ENCODE assay signal across 37 cellular contexts in genomic region chr2:126849054-126849453, GRCh38. TPM values are rescaled to one million over a fixed set of nuclear protein-coding genes. Genes with fewer than 3 reads are reported as not detected.
"Had no signal": no experiment of that assay in that cellular context is flagged by ENCODE, and none has a peak within 500 bp of the region (broad histone marks: within the 10 kb centered on the region; RNA-seq: fewer than 3 reads in every experiment).

No MANE protein-coding gene starts in this region.

- DNase-seq: activated B cell treated with CpG ODN at 0.5 μM for 24 hours; activated CD4-positive, alpha-beta memory T cell treated with anti-CD3 and anti-CD28 coated beads for 36 hours; activated CD4-positive, alpha-beta T cell treated with anti-CD3 and anti-CD28 coated beads for 4 hours; activated CD4-positive, alpha-beta T cell treated with anti-CD3 and anti-CD28 coated beads, Interleukin-2, amount 50 U/mL, for 1 hour; activated CD4-positive, alpha-beta T cell treated with anti-CD3 and anti-CD28 coated beads, Interleukin-2, amount 50 U/mL, for 4 hours; activated CD4-positive, CD25-positive, alpha-beta regulatory T cell treated with anti-CD3 and anti-CD28 coated beads, Interleukin-2, amount 50 U/mL, for 72 hours; activated CD8-positive, alpha-beta memory T cell treated with anti-CD3 and anti-CD28 coated beads, Interleukin-2, amount 50 U/mL, for 4 hours; activated CD8-positive, alpha-beta T cell treated with anti-CD3 and anti-CD28 coated beads for 36 hours; activated effector memory CD4-positive, alpha-beta T cell treated with anti-CD3 and anti-CD28 coated beads, Interleukin-2, amount 50 U/mL, for 16 hours; activated gamma-delta T cell treated with Interleukin-2 at 50 U/mL for 16 hours; activated naive CD4-positive, alpha-beta T cell; activated naive CD4-positive, alpha-beta T cell treated with anti-CD3 and anti-CD28 coated beads for 36 hours; activated naive CD4-positive, alpha-beta T cell treated with anti-CD3 and anti-CD28 coated beads, Interleukin-2, amount 50 U/mL, for 16 hours; activated naive CD8-positive, alpha-beta T cell treated with anti-CD3 and anti-CD28 coated beads for 36 hours; activated T-cell treated with anti-CD3 and anti-CD28 coated beads for 4 hours; activated T-cell treated with anti-CD3 and anti-CD28 coated beads, Interleukin-2, amount 50 U/mL, for 1 hour; activated T-cell treated with anti-CD3 and anti-CD28 coated beads, Interleukin-2, amount 50 U/mL, for 4 hours; activated T-cell treated with anti-CD3 and anti-CD28 coated beads, Interleukin-2, amount 50 U/mL, for 72 hours; amniotic stem cell; anterior cingulate cortex; brain microvascular endothelial cell; central memory CD4-positive, alpha-beta T cell; T-helper 1 cell; T-helper 2 cell; T-helper 9 cell had no signal

- H3K36me3 ChIP-seq: adrenal gland, ascending aorta, brain microvascular endothelial cell, breast epithelium had no signal

- H3K27me3 ChIP-seq: adrenal gland, ascending aorta, brain microvascular endothelial cell, breast epithelium had no signal

- ATAC-seq: activated CD8-positive, alpha-beta T cell treated with anti-CD3 and anti-CD28 coated beads for 36 hours; activated naive CD4-positive, alpha-beta T cell treated with anti-CD3 and anti-CD28 coated beads, Interleukin-2, amount 50 U/mL, for 72 hours; activated T-cell treated with anti-CD3 and anti-CD28 coated beads, Interleukin-2, amount 50 U/mL, for 4 hours; activated T-cell treated with anti-CD3 and anti-CD28 coated beads, Interleukin-2, amount 50 U/mL, for 72 hours; activated T-helper 17 cell treated with anti-CD3 and anti-CD28 coated beads, Interleukin-2, amount 50 U/mL, for 72 hours had no signal

- FAIRE-seq: TTC549 had no signal

- H3K9me3 ChIP-seq: adrenal gland, breast epithelium had no signal

- H3K4me3 ChIP-seq: adrenal gland, ascending aorta, breast epithelium had no signal

- H3K27ac ChIP-seq: adrenal gland, ascending aorta, brain microvascular endothelial cell, breast epithelium, VCaP had no signal

- H3K4me1 ChIP-seq: adrenal gland, ascending aorta, breast epithelium had no signal

RNA-seq across cellular contexts. Expression of gene TEX51, which starts 49.6 kb away (rescaled TPM):
- total RNA-seq: activated B cell treated with CpG ODN at 0.5 μM for 24 hours; activated CD4-positive, alpha-beta memory T cell treated with anti-CD3 and anti-CD28 coated beads for 36 hours; activated CD4-positive, alpha-beta T cell treated with anti-CD3 and anti-CD28 coated beads, Interleukin-2, amount 10 ng/mL, durations not matched to agents 24 days and 14 days; activated CD8-positive, alpha-beta memory T cell treated with anti-CD3 and anti-CD28 coated beads for 36 hours; activated CD8-positive, alpha-beta T cell treated with anti-CD3 and anti-CD28 coated beads for 36 hours; activated naive CD4-positive, alpha-beta T cell treated with anti-CD3 and anti-CD28 coated beads for 36 hours; activated naive CD4-positive, alpha-beta T cell treated with anti-CD3 and anti-CD28 coated beads, Interleukin-2, amount 50 U/mL, for 72 hours; activated naive CD8-positive, alpha-beta T cell treated with anti-CD3 and anti-CD28 coated beads for 36 hours; activated T-cell treated with anti-CD3 and anti-CD28 coated beads, Interleukin-2, amount 50 U/mL, for 4 hours; activated T-cell treated with anti-CD3 and anti-CD28 coated beads, Interleukin-2, amount 50 U/mL, for 72 hours; activated T-helper 1 cell treated with anti-CD3 and anti-CD28 coated beads, Interleukin-12 subunit alpha, Interleukin-12 subunit beta, Interleukin-2, Interleukin-4 antibody, amounts not matched to agents 30 ng/mL and 10 ng/mL and 1 ng/mL, durations not matched to agents 14 hours and 24 hours and 36 hours; activated T-helper 17 cell treated with anti-CD3 and anti-CD28 coated beads, Interleukin-2, amount 50 U/mL, for 72 hours; adrenal gland; ascending aorta; breast epithelium; cardiac septum; cerebellum had no signal
- polyA plus RNA-seq: adrenal gland had no signal
